Comparison of ENCODE assay signal across 20 cellular contexts in genomic region chr19:17330546-17331253, GRCh38. TPM values are rescaled to one million over a fixed set of nuclear protein-coding genes. Genes with fewer than 3 reads are reported as not detected.
DNase-seq lines count a peak whose midpoint lies in the region; ATAC-seq and TF ChIP-seq lines count a peak whose summit lies in the region.
"Had no signal": no experiment of that assay in that cellular context is flagged by ENCODE, and none has a peak within 500 bp of the region (broad histone marks: within the 10 kb centered on the region; RNA-seq: fewer than 3 reads in every experiment).

No MANE protein-coding gene starts in this region.

- peak overlapping the region; percentile 27 to 67 (median 48) for H3K4me3 Mint-ChIP-seq in CD8-positive, alpha-beta memory T cell
- H3K4me3 Mint-ChIP-seq in central memory CD8-positive, alpha-beta T cell, result peak overlapping the region; percentile 62
- H3K4me3 Mint-ChIP-seq in natural killer cell treated with Interleukin-12 subunit alpha and Interleukin-12 subunit beta and Interleukin-15 and Interleukin-18, amount 100 ng/mL, for 72 hours, result peak overlapping the region; percentile 51

- peak overlapping the region in 3 of 8 donors; percentile 17 to 23 (median 21) for H3K27ac Mint-ChIP-seq in CD8-positive, alpha-beta memory T cell
- H3K27ac Mint-ChIP-seq in central memory CD8-positive, alpha-beta T cell (ENCODE audit: low read depth), result peak overlapping the region; percentile 20
- no peak overlapping the region for H3K27ac Mint-ChIP-seq in natural killer cell treated with Interleukin-12 subunit alpha and Interleukin-12 subunit beta and Interleukin-15 and Interleukin-18, amount 100 ng/mL, for 72 hours

- H3K4me1 ChIP-seq in BLaER1 (peaks cover 59% of the 10 kb centered on the region), suprapubic skin (peaks cover 57% of the 10 kb centered on the region)
- peaks cover 24% of the 10 kb centered on the region for H3K4me1 ChIP-seq in CD8-positive, alpha-beta memory T cell (ENCODE audit: insufficient read depth, low read length)

- H3K27me3 ChIP-seq in BLaER1 (peaks cover 23% of the 10 kb centered on the region), suprapubic skin (peaks cover 13% of the 10 kb centered on the region)
- no peaks in the 10 kb centered on the region for H3K27me3 ChIP-seq in CD8-positive, alpha-beta memory T cell (ENCODE audit: insufficient read depth, low read length, poor library complexity, severe bottlenecking)
- H3K27me3 ChIP-seq: brain microvascular endothelial cell, ovary, SJSA1, testis had no signal

- peaks cover 15% of the 10 kb centered on the region for H4K20me1 ChIP-seq in BLaER1

- DNase-seq in CD8-positive, alpha-beta memory T cell, result no peak
- no peak for DNase-seq in central memory CD8-positive, alpha-beta T cell (ENCODE audit: low spot score in 2 of 2)
- no peak for DNase-seq in natural killer cell treated with Interleukin-12 subunit alpha and Interleukin-12 subunit beta and Interleukin-15 and Interleukin-18, amount 100 ng/mL, for 72 hours (ENCODE audit: low spot score)
- DNase-seq in activated CD8-positive, alpha-beta memory T cell treated with anti-CD3 and anti-CD28 coated beads for 24 hours, result no peak
- DNase-seq in suprapubic skin (ENCODE audit: low spot score in 2 of 2), result no peak
- DNase-seq: activated CD4-positive, CD25-positive, alpha-beta regulatory T cell; brain microvascular endothelial cell; Calu3; head of caudate nucleus; NCI-H1092 treated with DMSO at 0.1 percent for 48 hours; NCI-H510A; NK-92 treated with Interleukin-12 subunit alpha and Interleukin-12 subunit beta, amount 100 ng/mL, for 24 hours; ovary; Peyer's patch; T-helper 9 cell; testis had no signal

- H3K27ac ChIP-seq in BLaER1, result no peak overlapping the region
- no peak overlapping the region for H3K27ac ChIP-seq in CD8-positive, alpha-beta memory T cell (ENCODE audit: low read depth, low read length)
- no peak overlapping the region for H3K27ac ChIP-seq in suprapubic skin
- H3K27ac ChIP-seq: brain microvascular endothelial cell, ovary, Peyer's patch, SJSA1, testis had no signal

- peak overlapping the region; percentile 95; the same call in 1 of the 2 replicates for H3K4me2 ChIP-seq in BLaER1

- peaks cover 0 to 4% (median 3%) of the 10 kb centered on the region in 3 donors for H3K36me3 Mint-ChIP-seq in CD8-positive, alpha-beta memory T cell
- H3K36me3 Mint-ChIP-seq in central memory CD8-positive, alpha-beta T cell (ENCODE audit: insufficient read depth), result peaks cover 2% of the 10 kb centered on the region
- no peaks in the 10 kb centered on the region for H3K36me3 Mint-ChIP-seq in natural killer cell treated with Interleukin-12 subunit alpha and Interleukin-12 subunit beta and Interleukin-15 and Interleukin-18, amount 100 ng/mL, for 72 hours

- no peak overlapping the region for H3K4me3 ChIP-seq in BLaER1
- no peak overlapping the region for H3K4me3 ChIP-seq in CD8-positive, alpha-beta memory T cell (ENCODE audit: low read length)
- no peak overlapping the region for H3K4me3 ChIP-seq in suprapubic skin
- H3K4me3 ChIP-seq: ovary, Peyer's patch, SJSA1, testis had no signal

- H3K27me3 Mint-ChIP-seq in CD8-positive, alpha-beta memory T cell, result no peaks in the 10 kb centered on the region
- no peaks in the 10 kb centered on the region for H3K27me3 Mint-ChIP-seq in central memory CD8-positive, alpha-beta T cell
- H3K27me3 Mint-ChIP-seq in natural killer cell treated with Interleukin-12 subunit alpha and Interleukin-12 subunit beta and Interleukin-15 and Interleukin-18, amount 100 ng/mL, for 72 hours, result no peaks in the 10 kb centered on the region

- H3K9me3 Mint-ChIP-seq in CD8-positive, alpha-beta memory T cell, result no peaks in the 10 kb centered on the region
- no peaks in the 10 kb centered on the region for H3K9me3 Mint-ChIP-seq in central memory CD8-positive, alpha-beta T cell
- H3K9me3 Mint-ChIP-seq in natural killer cell treated with Interleukin-12 subunit alpha and Interleukin-12 subunit beta and Interleukin-15 and Interleukin-18, amount 100 ng/mL, for 72 hours, result no peaks in the 10 kb centered on the region

- H3K9me3 ChIP-seq in BLaER1, result peaks cover 4% of the 10 kb centered on the region; the same call in 1 of the 2 replicates
- no peaks in the 10 kb centered on the region for H3K9me3 ChIP-seq in CD8-positive, alpha-beta memory T cell (ENCODE audit: low read length)
- no peaks in the 10 kb centered on the region for H3K9me3 ChIP-seq in suprapubic skin
- H3K9me3 ChIP-seq: ovary, Peyer's patch, SJSA1, testis had no signal

- whole genome bisulfite sequencing in suprapubic skin, result 95% methylated on average over 17 of the region's 17 CpGs

- no peak for ATAC-seq in central memory CD8-positive, alpha-beta T cell (replicated peaks; ENCODE audit: extremely low read depth, poor library complexity, severe bottlenecking)
- ATAC-seq in natural killer cell treated with Interleukin-12 subunit alpha and Interleukin-12 subunit beta and Interleukin-15 and Interleukin-18, amount 100 ng/mL, for 72 hours, result no peak
- no peak for ATAC-seq in GM18519 (IDR thresholded peaks at IDR 0.05; ENCODE audit: low FRiP score, unreplicated experiment)
- ATAC-seq: sciatic nerve had no signal

- TF ChIP-seq CTCF in suprapubic skin (IDR thresholded peaks at IDR 0.05), result no peak

- H3K9ac ChIP-seq in BLaER1, result no peak overlapping the region

- no peak for TF ChIP-seq POLR2A in suprapubic skin (IDR thresholded peaks at IDR 0.05)

- POLR2A ChIA-PET in CD8-positive, alpha-beta memory T cell (lab: Charles Lee), result interaction anchor here (1.2 kb wide), 1 partner anchor 26 kb away, joined by 4 read pairs; no protein-coding TSS in a partner anchor

- CTCF ChIA-PET in CD8-positive, alpha-beta memory T cell (lab: Charles Lee), result interaction anchor here (1.6 kb wide), 1 partner anchor 22 kb away, joined by 4 read pairs; the partner anchor contains the start of gene DDA1

- H3K36me3 ChIP-seq in BLaER1 (peaks cover 26% of the 10 kb centered on the region), suprapubic skin (no peaks in the 10 kb centered on the region)
- no peaks in the 10 kb centered on the region for H3K36me3 ChIP-seq in CD8-positive, alpha-beta memory T cell (ENCODE audit: insufficient read depth, low read length)
- H3K36me3 ChIP-seq: ovary, Peyer's patch had no signal

- no peak for TF ChIP-seq EP300 in suprapubic skin (IDR thresholded peaks at IDR 0.05)

- peaks cover 17 to 41% (median 20%) of the 10 kb centered on the region in 3 donors for H3K4me1 Mint-ChIP-seq in CD8-positive, alpha-beta memory T cell
- H3K4me1 Mint-ChIP-seq in central memory CD8-positive, alpha-beta T cell, result peaks cover 26% of the 10 kb centered on the region
- H3K4me1 Mint-ChIP-seq in natural killer cell treated with Interleukin-12 subunit alpha and Interleukin-12 subunit beta and Interleukin-15 and Interleukin-18, amount 100 ng/mL, for 72 hours (ENCODE audit: low read depth in 2 of 2), result peaks cover 19 to 21% of the 10 kb centered on the region in 2 donors

RNA-seq across cellular contexts. Expression of gene ANO8, which starts 4.0 kb away (rescaled TPM):
- total RNA-seq in CD8-positive, alpha-beta memory T cell, result 1 to 10 TPM; 4.1 to 5.1 TPM
- 0.43 TPM for polyA plus RNA-seq in CD8-positive, alpha-beta memory T cell
- 1 to 10 TPM; 5.5 to 7.0 TPM for total RNA-seq in natural killer cell treated with Interleukin-12 subunit alpha and Interleukin-12 subunit beta and Interleukin-15 and Interleukin-18, amount 100 ng/mL, for 72 hours
- 10 to 100 TPM; 29.9 to 47.1 (median 37.1) TPM for total RNA-seq in suprapubic skin

RNA-seq across cellular contexts. Expression of gene GTPBP3, which starts 6.7 kb away (rescaled TPM):
- 10 to 100 TPM; 47.3 to 55.7 TPM for total RNA-seq in CD8-positive, alpha-beta memory T cell
- polyA plus RNA-seq in CD8-positive, alpha-beta memory T cell, result 13.3 TPM
- 10 to 100 TPM; 31.6 to 72.5 TPM for total RNA-seq in natural killer cell treated with Interleukin-12 subunit alpha and Interleukin-12 subunit beta and Interleukin-15 and Interleukin-18, amount 100 ng/mL, for 72 hours
- 10 to 100 TPM; 18.7 to 29.0 (median 25.2) TPM for total RNA-seq in suprapubic skin

RNA-seq across cellular contexts. Expression of gene DDA1, which starts 21.3 kb away (rescaled TPM):
- 10 to 100 TPM; 47.9 to 51.1 TPM for total RNA-seq in CD8-positive, alpha-beta memory T cell
- 34.7 TPM for polyA plus RNA-seq in CD8-positive, alpha-beta memory T cell
- total RNA-seq in natural killer cell treated with Interleukin-12 subunit alpha and Interleukin-12 subunit beta and Interleukin-15 and Interleukin-18, amount 100 ng/mL, for 72 hours, result 10 to 100 TPM; 57.7 to 68.3 TPM
- 10 to 100 TPM; 17.9 to 35.2 (median 22.8) TPM for total RNA-seq in suprapubic skin

RNA-seq across cellular contexts. Expression of gene MRPL34, which starts 25.0 kb away (rescaled TPM):
- total RNA-seq in CD8-positive, alpha-beta memory T cell, result 100 to 1,000 TPM; 136 to 138 TPM
- 227 TPM for polyA plus RNA-seq in CD8-positive, alpha-beta memory T cell
- total RNA-seq in natural killer cell treated with Interleukin-12 subunit alpha and Interleukin-12 subunit beta and Interleukin-15 and Interleukin-18, amount 100 ng/mL, for 72 hours, result 100 to 1,000 TPM in 1 of 2 donors, 10 to 100 TPM in 1; 61.4 to 106 TPM
- 10 to 100 TPM; 42.7 to 89.5 (median 73.1) TPM for total RNA-seq in suprapubic skin

RNA-seq across cellular contexts. Expression of gene ABHD8, which starts 27.5 kb away (rescaled TPM):
- 1 to 10 TPM; 5.2 to 6.0 TPM for total RNA-seq in CD8-positive, alpha-beta memory T cell
- 8.3 TPM for polyA plus RNA-seq in CD8-positive, alpha-beta memory T cell
- total RNA-seq in natural killer cell treated with Interleukin-12 subunit alpha and Interleukin-12 subunit beta and Interleukin-15 and Interleukin-18, amount 100 ng/mL, for 72 hours, result 1 to 10 TPM; 6.5 to 6.8 TPM
- 10 to 100 TPM in 3 of 4 donors, 1 to 10 TPM in 1; 9.7 to 15.7 (median 13.6) TPM for total RNA-seq in suprapubic skin
